In the genomic region with DNA sequence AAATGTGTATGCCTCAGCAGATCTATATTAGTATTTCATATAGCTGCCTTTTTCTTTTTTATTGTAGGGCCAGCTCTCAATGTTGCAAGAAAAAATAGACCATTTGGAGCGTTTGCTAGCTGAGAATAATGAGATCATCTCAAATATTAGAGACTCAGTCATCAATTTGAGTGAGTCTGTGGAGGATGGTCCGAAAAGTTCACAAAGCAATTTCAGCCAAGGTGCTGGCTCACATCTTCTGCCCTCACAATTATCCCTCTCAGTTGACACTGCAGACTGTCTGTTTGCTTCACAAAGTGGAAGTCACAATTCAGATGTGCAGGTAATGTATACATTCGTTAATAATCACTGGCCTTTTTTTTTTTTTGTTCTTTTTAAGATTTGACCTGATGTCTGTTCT, we compare ENCODE assay signal across 33 cellular contexts. TPM values are rescaled to one million over a fixed set of nuclear protein-coding genes. Genes with fewer than 3 reads are reported as not detected.
DNase-seq lines count a peak whose midpoint lies in the region; ATAC-seq and TF ChIP-seq lines count a peak whose summit lies in the region.
"Had no signal": no experiment of that assay in that cellular context is flagged by ENCODE, and none has a peak within 500 bp of the region (broad histone marks: within the 10 kb centered on the region; RNA-seq: fewer than 3 reads in every experiment).

No MANE protein-coding gene starts in this region.

- H4K91ac ChIP-seq in IMR-90 (ENCODE audit: insufficient read depth, low read depth, low read length) = no peak overlapping the region

- intact Hi-C loops in CD8-positive, alpha-beta T cell (cut with DNase I, micrococcal nuclease) = no loop called here
- intact Hi-C loops in IMR-90 (cut with micrococcal nuclease) (no loop called here), psoas muscle (cut with DNase I) (no loop called here)

- no peak overlapping the region for H2BK5ac ChIP-seq in IMR-90 (ENCODE audit: low read depth, low read length, poor library complexity, severe bottlenecking)

- H3K36me3 Mint-ChIP-seq in CD8-positive, alpha-beta T cell = peaks cover 54% of the 10 kb centered on the region

- H2BK120ac ChIP-seq in IMR-90 (ENCODE audit: low read depth, low read length) = no peak overlapping the region

- H2BK20ac ChIP-seq in IMR-90 (ENCODE audit: low read depth, low read length) = no peak overlapping the region

- H3K9me2 ChIP-seq in Karpas-422 (replicated peaks; ENCODE audit: insufficient read depth, low read length) = no peaks in the 10 kb centered on the region

- in situ Hi-C loops in IMR-90 (cut with MboI; ENCODE audit: low sequenced_read_pairs) = no loop called here

- H2AK9ac ChIP-seq in IMR-90 (replicated peaks; ENCODE audit: low read depth, low read length, poor library complexity) = no peak overlapping the region

- no peak overlapping the region for H3K4me3 ChIP-seq in CD8-positive, alpha-beta T cell (ENCODE audit: low read depth, low read length)
- no peak overlapping the region for H3K4me3 ChIP-seq in IMR-90 (ENCODE audit: insufficient read depth, low read depth, low read length)
- H3K4me3 ChIP-seq in endocrine pancreas (ENCODE audit: control insufficient read depth, insufficient read depth, low read length) = peak overlapping the region; percentile 75
- H3K4me3 ChIP-seq in psoas muscle = peak overlapping the region; percentile 48
- no peak overlapping the region for H3K4me3 ChIP-seq in Karpas-422 (ENCODE audit: low read length)
- H3K4me3 ChIP-seq: BLaER1, esophagus muscularis mucosa, HAP-1, lower lobe of right lung, skin epidermis, testis, uterus had no signal

- peaks cover 73% of the 10 kb centered on the region for H3K4me1 Mint-ChIP-seq in CD8-positive, alpha-beta T cell (ENCODE audit: low read depth)

- H3K4me3 Mint-ChIP-seq in CD8-positive, alpha-beta T cell = no peak overlapping the region
- H3K4me3 Mint-ChIP-seq: activated CD8-positive, alpha-beta memory T cell treated with anti-CD3 and anti-CD28 coated beads, Interleukin-2, amount 10 ng/mL, durations not matched to agents 7 days and 5 days; activated T-cell treated with anti-CD3 and anti-CD28 coated beads, Interleukin-2, amount 50 U/mL, for 4 hours; brain; natural killer cell treated with Interleukin-12 subunit alpha and Interleukin-12 subunit beta and Interleukin-15 and Interleukin-18, amount 100 ng/mL, for 72 hours; T-helper 17 cell had no signal

- TF ChIP-seq CTCF in CD8-positive, alpha-beta T cell (IDR thresholded peaks at IDR 0.05) = no peak
- TF ChIP-seq CTCF in IMR-90 (conservative IDR thresholded peaks at IDR 0.05; ENCODE audit: low read depth, low read length) = no peak
- TF ChIP-seq CTCF in psoas muscle (IDR thresholded peaks at IDR 0.05) = no peak

- no peak overlapping the region for H3K27ac ChIP-seq in CD8-positive, alpha-beta T cell (ENCODE audit: low read depth, low read length)
- H3K27ac ChIP-seq in IMR-90 (ENCODE audit: insufficient read depth, low read length) (no peak overlapping the region), psoas muscle (peak overlapping the region; percentile 51), Karpas-422 (ENCODE audit: low read length) (no peak overlapping the region)
- H3K27ac ChIP-seq: BLaER1, esophagus muscularis mucosa, lower lobe of right lung, skin epidermis, testis, uterus had no signal

- no peaks in the 10 kb centered on the region for H3K9me3 ChIP-seq in CD8-positive, alpha-beta T cell (ENCODE audit: low read length)
- H3K9me3 ChIP-seq in IMR-90 (ENCODE audit: control insufficient read depth, insufficient read depth, low read length) (no peaks in the 10 kb centered on the region), endocrine pancreas (ENCODE audit: control insufficient read depth, low read length) (no peaks in the 10 kb centered on the region), psoas muscle (no peaks in the 10 kb centered on the region), Karpas-422 (ENCODE audit: low read length) (no peaks in the 10 kb centered on the region)
- H3K9me3 ChIP-seq: esophagus muscularis mucosa, HAP-1, lower lobe of right lung, testis, uterus had no signal

- H3K9me1 ChIP-seq in IMR-90 (ENCODE audit: insufficient read depth, low read length) = peaks cover 4% of the 10 kb centered on the region

- peaks cover 18 to 43% of the 10 kb centered on the region in 2 experiments for H3K79me1 ChIP-seq in IMR-90 (ENCODE audit: low read depth in 1 of 2, low read length in 2 of 2)

- H3K18ac ChIP-seq in IMR-90 (ENCODE audit: low read depth, low read length) = no peak overlapping the region

- no peak overlapping the region for H4K5ac ChIP-seq in IMR-90 (ENCODE audit: low read depth, low read length)

- no peaks in the 10 kb centered on the region for H3K27me3 ChIP-seq in CD8-positive, alpha-beta T cell (ENCODE audit: insufficient read depth, low read length)
- H3K27me3 ChIP-seq in IMR-90 (ENCODE audit: control insufficient read depth, insufficient read depth, low read length) (no peaks in the 10 kb centered on the region), endocrine pancreas (ENCODE audit: control insufficient read depth, insufficient read depth, low read length) (no peaks in the 10 kb centered on the region), psoas muscle (ENCODE audit: insufficient read depth in 3 of 3, low read length in 2 of 3) (no peaks in the 10 kb centered on the region), Karpas-422 (ENCODE audit: low read length) (no peaks in the 10 kb centered on the region)
- H3K27me3 ChIP-seq: BLaER1, esophagus muscularis mucosa, testis, uterus had no signal

- WGBS in IMR-90 (ENCODE audit: extremely low coverage in 2 of 2, insufficient read length in 1 of 2), 2 experiments = no CpG with 5 or more reads among the region's 3 CpGs
- WGBS in psoas muscle, 3 donors = 21 to 49% (median 27%) methylated on average over 3 of the region's 3 CpGs

- no peak for TF ChIP-seq RAD21 in IMR-90 (IDR thresholded peaks at IDR 0.05; ENCODE audit: low read length)

- no peak for TF ChIP-seq POLR2A in IMR-90 (IDR thresholded peaks at IDR 0.05; ENCODE audit: low read depth, low read length)

- H4K20me1 ChIP-seq in IMR-90 (ENCODE audit: insufficient read depth, low read length) (peaks cover 9% of the 10 kb centered on the region), Karpas-422 (ENCODE audit: insufficient read depth, low read depth, low read length) (0 out of 2 replicates have a peak, but pooled peaks cover 7% of the 10 kb centered on the region)

- no peaks in the 10 kb centered on the region for H3K9me3 Mint-ChIP-seq in CD8-positive, alpha-beta T cell
- H3K9me3 Mint-ChIP-seq: activated T-cell treated with anti-CD3 and anti-CD28 coated beads, Interleukin-2, amount 50 U/mL, for 4 hours; natural killer cell treated with Interleukin-12 subunit alpha and Interleukin-12 subunit beta and Interleukin-15 and Interleukin-18, amount 100 ng/mL, for 72 hours had no signal

- no peak overlapping the region for H2AFZ ChIP-seq in IMR-90 (replicated peaks; ENCODE audit: low read length, poor library complexity)
- no peak overlapping the region for H2AFZ ChIP-seq in Karpas-422 (ENCODE audit: low read length)

- no peak overlapping the region for H2BK15ac ChIP-seq in IMR-90 (ENCODE audit: low read depth, low read length)

- H3K27me3 Mint-ChIP-seq in CD8-positive, alpha-beta T cell (ENCODE audit: low read depth) = no peaks in the 10 kb centered on the region
- H3K27me3 Mint-ChIP-seq: activated CD8-positive, alpha-beta memory T cell treated with anti-CD3 and anti-CD28 coated beads, Interleukin-2, amount 10 ng/mL, durations not matched to agents 7 days and 5 days; brain; natural killer cell treated with Interleukin-12 subunit alpha and Interleukin-12 subunit beta and Interleukin-15 and Interleukin-18, amount 100 ng/mL, for 72 hours; T-helper 17 cell had no signal

- peak overlapping the region; percentile 20 for H3K27ac Mint-ChIP-seq in CD8-positive, alpha-beta T cell
- H3K27ac Mint-ChIP-seq: activated CD8-positive, alpha-beta memory T cell treated with anti-CD3 and anti-CD28 coated beads, Interleukin-2, amount 10 ng/mL, durations not matched to agents 7 days and 5 days; brain had no signal

- 0 out of 2 replicates have a peak overlapping the region, but pooled peaks have one; percentile 31 for H3K14ac ChIP-seq in IMR-90 (replicated peaks; ENCODE audit: low read depth, low read length)

- H3K9ac ChIP-seq in IMR-90 (ENCODE audit: low read depth, low read length) (no peak overlapping the region), endocrine pancreas (ENCODE audit: control insufficient read depth, insufficient read depth, low read length) (no peak overlapping the region), Karpas-422 (ENCODE audit: low read length) (no peak overlapping the region)
- H3K9ac ChIP-seq: BLaER1 had no signal

- H3K4me2 ChIP-seq in IMR-90 (ENCODE audit: low read depth, low read length) (no peak overlapping the region), Karpas-422 (ENCODE audit: low read depth, low read length, poor library complexity, severe bottlenecking) (no peak overlapping the region)
- H3K4me2 ChIP-seq: BLaER1 had no signal

- H3K4ac ChIP-seq in IMR-90 (ENCODE audit: low read depth, low read length) = no peak overlapping the region

- no peaks in the 10 kb centered on the region for H3K36me3 ChIP-seq in CD8-positive, alpha-beta T cell (ENCODE audit: insufficient read depth, low read length)
- H3K36me3 ChIP-seq in IMR-90 (ENCODE audit: control insufficient read depth, insufficient read depth, low read length) (peaks cover 4% of the 10 kb centered on the region), endocrine pancreas (ENCODE audit: control insufficient read depth, insufficient read depth, low read length) (no peaks in the 10 kb centered on the region), psoas muscle (ENCODE audit: insufficient read depth in 1 of 2, low read depth in 1 of 2) (peaks cover 0 to 13% of the 10 kb centered on the region in 2 donors), Karpas-422 (ENCODE audit: insufficient read depth, low read length) (no peaks in the 10 kb centered on the region)
- H3K36me3 ChIP-seq: uterus had no signal

- BruUV-seq in IMR-90 (replicated peaks; lab: Mats Ljungman, UMichigan) = no TSS peak

- no peak overlapping the region for H2AK5ac ChIP-seq in IMR-90 (ENCODE audit: low read depth, low read length)

- DNase-seq in CD8-positive, alpha-beta T cell = no peak
- DNase-seq in IMR-90 (no peak), psoas muscle (no peak), HPDE6-E6E7 (ENCODE audit: extremely low spot score) (no peak), NCI-H69 (lab: John Stamatoyannopoulos, UW) (no peak), COR-L47 (lab: John Stamatoyannopoulos, UW) (no peak), Karpas-422 (no peak)
- DNase-seq: activated CD4-positive, alpha-beta T cell treated with anti-CD3 and anti-CD28 coated beads, Interleukin-2, amount 50 U/mL, for 1 hour; activated CD4-positive, CD25-positive, alpha-beta regulatory T cell; activated CD8-positive, alpha-beta memory T cell treated with anti-CD3 and anti-CD28 coated beads, Interleukin-2, amount 10 ng/mL, durations not matched to agents 7 days and 5 days; activated T-cell treated with anti-CD3 and anti-CD28 coated beads, Interleukin-2, amount 50 U/mL, for 4 hours; amniotic stem cell; dermis blood vessel endothelial cell; DMS53; kidney glomerular epithelial cell; lower lobe of right lung; NCI-H2107; NCI-H526; occipital lobe; PC-3; stimulated activated naive CD8-positive, alpha-beta T cell treated with anti-CD3 and anti-CD28 coated beads, Interleukin-15, Interleukin-2, amounts not matched to agents 100 U/mL and 50 U/mL, for 24 hours; T-helper 17 cell; testis; uterus had no signal

- POLR2A ChIA-PET in CD8-positive, alpha-beta T cell (lab: Charles Lee) = no interaction called here
- POLR2A ChIA-PET in IMR-90 (lab: Charles Lee; ENCODE audit: unreplicated experiment) = no interaction called here

- no peak overlapping the region for H3K56ac ChIP-seq in IMR-90 (ENCODE audit: extremely low read depth, insufficient read depth, low read length)

- ATAC-seq in CD8-positive, alpha-beta T cell = no peak
- no peak for ATAC-seq in IMR-90 (ENCODE audit: low read depth)
- ATAC-seq in psoas muscle = peak in 3 of 4 donors; percentile 62 to 83 (median 77)
- ATAC-seq: activated CD8-positive, alpha-beta memory T cell treated with anti-CD3 and anti-CD28 coated beads, Interleukin-2, amount 10 ng/mL, durations not matched to agents 7 days and 5 days; activated T-cell treated with anti-CD3 and anti-CD28 coated beads, Interleukin-2, amount 50 U/mL, for 4 hours; lower lobe of right lung; natural killer cell treated with Interleukin-12 subunit alpha and Interleukin-12 subunit beta and Interleukin-15 and Interleukin-18, amount 100 ng/mL, for 72 hours; PC-3; Right ventricle myocardium inferior; SK-N-SH treated with all-trans-retinoic acid at 6 μM for 48 hours; stimulated activated naive CD8-positive, alpha-beta T cell treated with anti-CD3 and anti-CD28 coated beads, Interleukin-15, Interleukin-2, amounts not matched to agents 100 U/mL and 50 U/mL, for 24 hours; T-helper 17 cell had no signal

- H4K8ac ChIP-seq in IMR-90 (ENCODE audit: low read depth in 2 of 2, low read length in 2 of 2) = no peak overlapping the region

- dilution Hi-C loops in IMR-90 (cut with HindIII; ENCODE audit: low sequenced_read_pairs, unreplicated experiment) = no loop called here

- no peak overlapping the region for H3K23ac ChIP-seq in IMR-90 (ENCODE audit: low read depth, low read length)

- CTCF ChIA-PET in CD8-positive, alpha-beta T cell (lab: Charles Lee) = no interaction called here
- CTCF ChIA-PET in IMR-90 (lab: Yijun Ruan, JAX) = no interaction called here

- H3K79me2 ChIP-seq in Karpas-422 (ENCODE audit: low read length) = no peaks in the 10 kb centered on the region

- H3K4me1 ChIP-seq in CD8-positive, alpha-beta T cell (ENCODE audit: insufficient read depth, low read length) = peaks cover 17% of the 10 kb centered on the region
- peaks cover under 1% of the 10 kb centered on the region; the same call in 1 of the 2 replicates for H3K4me1 ChIP-seq in IMR-90 (ENCODE audit: control insufficient read depth, insufficient read depth, low read length)
- H3K4me1 ChIP-seq in endocrine pancreas (ENCODE audit: control insufficient read depth, insufficient read depth, low read length) = peaks cover 20% of the 10 kb centered on the region
- H3K4me1 ChIP-seq in psoas muscle = peaks cover 36% of the 10 kb centered on the region
- peaks cover 7% of the 10 kb centered on the region for H3K4me1 ChIP-seq in Karpas-422 (ENCODE audit: low read length)
- H3K4me1 ChIP-seq: BLaER1, lower lobe of right lung, testis, uterus had no signal

RNA-seq across cellular contexts. Expression of a gene that starts 23.7 kb away (rescaled TPM):
- 10 to 100 TPM; 57.6 to 60.8 TPM for total RNA-seq in CD8-positive, alpha-beta T cell
- 29.6 and 46.4 TPM in 2 replicates for total RNA-seq in IMR-90 (2012; rRNA removed)
- 14.1 and 16.4 TPM in 2 replicates for polyA plus RNA-seq in IMR-90 (2012; rRNA removed)
- polyA plus RNA-seq in IMR-90 (2012; cell fraction: cytosol; rRNA removed) = 3.6 and 6.5 TPM in 2 replicates
- polyA plus RNA-seq in IMR-90 (2012; cell fraction: nucleus; rRNA removed; ENCODE audit: low replicate concordance) = 2.6 and 17.5 TPM in 2 replicates
- total RNA-seq in psoas muscle = 10 to 100 TPM; 12.8 to 18.3 (median 15.7) TPM
- 10 to 100 TPM in 1 of 3 donors, 1 to 10 TPM in 2; 4.2 to 10.3 (median 7.1) TPM for polyA plus RNA-seq in psoas muscle
- 4.8 and 20.3 TPM in 2 replicates for total RNA-seq in Karpas-422 (2014; rRNA removed; shearing (Covaris generic); ENCODE audit: low replicate concordance)

Comparison
In these comparisons a context has a peak if more than half of its experiments do, and no peak if none do; other contexts are left out.
1. ATAC-seq: peak in psoas muscle (3 of 4); none in CD8-positive, alpha-beta T cell (single experiment) and IMR-90 (single experiment).
2. H3K4me3 ChIP-seq: peak in endocrine pancreas (single experiment) and psoas muscle (single experiment); none in CD8-positive, alpha-beta T cell (single experiment), IMR-90 (single experiment) and Karpas-422 (single experiment).